ENCODE assay signal across 10 cellular contexts in the genomic region with DNA sequence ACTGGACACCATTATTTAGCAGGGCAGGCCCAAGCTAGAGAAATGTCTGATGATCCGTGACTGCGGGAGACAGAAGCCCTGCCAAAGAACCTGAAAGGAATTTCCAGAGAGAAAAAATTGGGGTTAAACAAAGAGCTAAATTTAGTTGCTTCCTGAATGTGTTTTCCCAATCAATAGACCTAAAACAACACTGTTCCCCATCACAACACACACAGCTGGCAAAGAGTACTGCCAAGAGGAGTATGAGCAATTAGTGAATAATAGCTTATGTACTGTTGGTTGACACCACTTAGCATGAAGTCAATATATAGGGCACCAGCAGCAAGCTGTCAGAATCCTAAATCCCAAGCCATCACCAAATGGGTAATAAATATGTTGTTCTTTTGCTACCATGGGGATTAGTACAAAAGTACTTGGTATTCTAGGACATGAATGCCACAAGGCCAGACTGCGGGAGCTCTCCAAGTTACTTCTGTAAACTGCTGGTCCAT. TPM values are rescaled to one million over a fixed set of nuclear protein-coding genes. Genes with fewer than 3 reads are reported as not detected.
DNase-seq lines count a peak whose midpoint lies in the region; ATAC-seq lines count a peak whose summit lies in the region.
"Had no signal": no experiment of that assay in that cellular context is flagged by ENCODE, and none has a peak within 500 bp of the region (broad histone marks: within the 10 kb centered on the region; RNA-seq: fewer than 3 reads in every experiment).

No MANE protein-coding gene starts in this region.

- peak; percentile 45 for ATAC-seq in esophagus mucosa
- ATAC-seq in GM18520 (IDR thresholded peaks at IDR 0.05; ENCODE audit: unreplicated experiment) = no peak
- no peak for ATAC-seq in GM21825 (IDR thresholded peaks at IDR 0.05; ENCODE audit: unreplicated experiment)

- no peaks in the 10 kb centered on the region for H3K27me3 ChIP-seq in Karpas-422 (ENCODE audit: low read length)
- H3K27me3 ChIP-seq in H7 (ENCODE audit: control insufficient read depth, insufficient read depth, low read length) = no peaks in the 10 kb centered on the region

- no peak overlapping the region for H3K9ac ChIP-seq in Karpas-422 (ENCODE audit: low read length)

- H3K4me3 ChIP-seq in Karpas-422 (ENCODE audit: low read length) (no peak overlapping the region), H7 (ENCODE audit: insufficient read depth, low read depth, low read length) (no peak overlapping the region)

- no peak overlapping the region for H2AFZ ChIP-seq in Karpas-422 (ENCODE audit: low read length)

- peaks cover 63% of the 10 kb centered on the region for H3K79me2 ChIP-seq in Karpas-422 (ENCODE audit: low read length)

- no peaks in the 10 kb centered on the region for H3K9me2 ChIP-seq in Karpas-422 (replicated peaks; ENCODE audit: insufficient read depth, low read length)

- no peaks in the 10 kb centered on the region for H3K9me3 ChIP-seq in Karpas-422 (ENCODE audit: low read length)

- H3K4me2 ChIP-seq in Karpas-422 (ENCODE audit: low read depth, low read length, poor library complexity, severe bottlenecking) = no peak overlapping the region

- no peak overlapping the region for H3K27ac ChIP-seq in Karpas-422 (ENCODE audit: low read length)

- H3K36me3 ChIP-seq in Karpas-422 (ENCODE audit: insufficient read depth, low read length) (peaks cover 8% of the 10 kb centered on the region; the same call in 1 of the 2 replicates), H7 (replicated peaks; ENCODE audit: control insufficient read depth, insufficient read depth, low read length) (peaks cover 2% of the 10 kb centered on the region; the same call in 1 of the 2 replicates)

- DNase-seq in HCEC 1CT = peak; percentile 86
- DNase-seq in NCI-H345 (lab: John Stamatoyannopoulos, UW) = peak; percentile 79
- peak; percentile 44 for DNase-seq in pons (ENCODE audit: low spot score)
- DNase-seq in Karpas-422 = no peak
- no peak for DNase-seq in H7
- DNase-seq: DND-41, occipital lobe had no signal

- H4K20me1 ChIP-seq in Karpas-422 (ENCODE audit: insufficient read depth, low read depth, low read length) = no peaks in the 10 kb centered on the region

- peaks cover 6% of the 10 kb centered on the region for H3K4me1 ChIP-seq in Karpas-422 (ENCODE audit: low read length)

RNA-seq across cellular contexts. Expression of gene CLK3, which starts 35.7 kb away (rescaled TPM):
- 41.0 TPM for total RNA-seq in esophagus mucosa
- 114 and 147 TPM in 2 replicates for total RNA-seq in Karpas-422 (2014; rRNA removed; shearing (Covaris generic); ENCODE audit: low replicate concordance)
- 50.6 and 66.3 TPM in 2 replicates for total RNA-seq in H7 (2014; rRNA removed; shearing (Covaris generic))

RNA-seq across cellular contexts. Expression of gene EDC3, which starts 44.5 kb away (rescaled TPM):
- 21.3 TPM for total RNA-seq in esophagus mucosa
- 14.7 and 19.9 TPM in 2 replicates for total RNA-seq in Karpas-422 (2014; rRNA removed; shearing (Covaris generic); ENCODE audit: low replicate concordance)
- total RNA-seq in H7 (2014; rRNA removed; shearing (Covaris generic)) = 9.4 and 9.7 TPM in 2 replicates

Comparison
In these comparisons a context has a peak if more than half of its experiments do, and no peak if none do; other contexts are left out.
1. DNase-seq: peak in HCEC 1CT (single experiment), NCI-H345 (single experiment) and pons (single experiment); none in Karpas-422 (single experiment) and H7 (single experiment).